ENCODE assay signal across 16 cellular contexts in genomic region chr9:131020388-131020787, GRCh38. TPM values are rescaled to one million over a fixed set of nuclear protein-coding genes. Genes with fewer than 3 reads are reported as not detected.
DNase-seq lines count a peak whose midpoint lies in the region; ATAC-seq and TF ChIP-seq lines count a peak whose summit lies in the region.
"Had no signal": no experiment of that assay in that cellular context is flagged by ENCODE, and none has a peak within 500 bp of the region (broad histone marks: within the 10 kb centered on the region; RNA-seq: fewer than 3 reads in every experiment).

No MANE protein-coding gene starts in this region.

- no peaks in the 10 kb centered on the region for H3K4me1 Mint-ChIP-seq in stimulated activated effector memory CD8-positive, alpha-beta T cell treated with anti-CD3 and anti-CD28 coated beads, Interleukin-12 subunit alpha, Interleukin-12 subunit beta, amount 100 ng/mL, for 72 hours
- H3K4me1 Mint-ChIP-seq in activated CD8-positive, alpha-beta memory T cell treated with anti-CD3 and anti-CD28 coated beads, Interleukin-2, amount 10 ng/mL, durations not matched to agents 7 days and 5 days, result no peaks in the 10 kb centered on the region
- H3K4me1 Mint-ChIP-seq: activated B cell treated with CpG ODN at 0.5 μM for 24 hours had no signal

- ATAC-seq in upper lobe of right lung, result no peak
- no peak for ATAC-seq in stimulated activated effector memory CD8-positive, alpha-beta T cell treated with anti-CD3 and anti-CD28 coated beads, Interleukin-12 subunit alpha, Interleukin-12 subunit beta, amount 100 ng/mL, for 72 hours
- ATAC-seq in GM21515 (IDR thresholded peaks at IDR 0.05; ENCODE audit: unreplicated experiment), result no peak
- no peak for ATAC-seq in activated CD8-positive, alpha-beta memory T cell treated with anti-CD3 and anti-CD28 coated beads, Interleukin-2, amount 10 ng/mL, durations not matched to agents 7 days and 5 days
- ATAC-seq: CD8-positive, alpha-beta T cell; K562; stimulated activated naive CD8-positive, alpha-beta T cell treated with anti-CD3 and anti-CD28 coated beads, Interleukin-15, Interleukin-2, amounts not matched to agents 100 U/mL and 50 U/mL, for 24 hours had no signal

- peak overlapping the region; percentile 61 for H3K27ac ChIP-seq in upper lobe of right lung
- H3K27ac ChIP-seq: psoas muscle had no signal

- H3K27me3 ChIP-seq in kidney epithelial cell (ENCODE audit: control insufficient read depth, insufficient read depth, low read length) (peaks cover 19% of the 10 kb centered on the region), upper lobe of right lung (peaks cover 22% of the 10 kb centered on the region)

- no peaks in the 10 kb centered on the region for H3K36me3 Mint-ChIP-seq in stimulated activated effector memory CD8-positive, alpha-beta T cell treated with anti-CD3 and anti-CD28 coated beads, Interleukin-12 subunit alpha, Interleukin-12 subunit beta, amount 100 ng/mL, for 72 hours
- no peaks in the 10 kb centered on the region for H3K36me3 Mint-ChIP-seq in activated CD8-positive, alpha-beta memory T cell treated with anti-CD3 and anti-CD28 coated beads, Interleukin-2, amount 10 ng/mL, durations not matched to agents 7 days and 5 days
- H3K36me3 Mint-ChIP-seq: CD8-positive, alpha-beta T cell had no signal

- H3K4me1 ChIP-seq in upper lobe of right lung, result no peaks in the 10 kb centered on the region
- H3K4me1 ChIP-seq: psoas muscle had no signal

- TF ChIP-seq CTCF in choroid plexus epithelial cell (conservative IDR thresholded peaks at IDR 0.05; ENCODE audit: low read depth, low read length) (no peak), kidney epithelial cell (IDR thresholded peaks at IDR 0.05; ENCODE audit: insufficient read depth, low read length, poor library complexity, severe bottlenecking) (no peak), upper lobe of right lung (IDR thresholded peaks at IDR 0.05) (no peak)

- DNase-seq in HS-5 (ENCODE audit: low read depth), result peak; percentile 56
- DNase-seq in choroid plexus epithelial cell (ENCODE audit: low read depth), result peak; percentile 75
- peak; percentile 52 for DNase-seq in kidney epithelial cell (ENCODE audit: low read depth)
- no peak for DNase-seq in upper lobe of right lung
- no peak for DNase-seq in stimulated activated effector memory CD8-positive, alpha-beta T cell treated with anti-CD3 and anti-CD28 coated beads, Interleukin-12 subunit alpha, Interleukin-12 subunit beta, amount 100 ng/mL, for 72 hours (ENCODE audit: low spot score in 2 of 2)
- no peak for DNase-seq in activated CD8-positive, alpha-beta memory T cell treated with anti-CD3 and anti-CD28 coated beads, Interleukin-2, amount 10 ng/mL, durations not matched to agents 7 days and 5 days
- DNase-seq: activated B cell treated with CpG ODN at 0.5 μM for 24 hours; CD8-positive, alpha-beta T cell; endodermal cell; NCI-H1930; stimulated activated CD4-positive, alpha-beta T cell treated with anti-CD3 and anti-CD28 coated beads, Interleukin-4, amount 100 ng/mL, for 1 hour; stimulated activated naive CD8-positive, alpha-beta T cell treated with anti-CD3 and anti-CD28 coated beads, Interleukin-15, Interleukin-2, amounts not matched to agents 100 U/mL and 50 U/mL, for 24 hours; SW 1271 had no signal

- intact Hi-C loops in upper lobe of right lung (cut with DNase I), result no loop called here

- H3K36me3 ChIP-seq in kidney epithelial cell (ENCODE audit: control insufficient read depth, insufficient read depth, low read length) (no peaks in the 10 kb centered on the region), upper lobe of right lung (no peaks in the 10 kb centered on the region)

- H3K4me3 ChIP-seq in choroid plexus epithelial cell (ENCODE audit: low read depth, low read length), result no peak overlapping the region
- no peak overlapping the region for H3K4me3 ChIP-seq in kidney epithelial cell (ENCODE audit: low read depth, low read length)
- no peak overlapping the region for H3K4me3 ChIP-seq in upper lobe of right lung
- H3K4me3 ChIP-seq: K562, psoas muscle had no signal

- CTCF ChIA-PET in activated CD8-positive, alpha-beta memory T cell treated with anti-CD3 and anti-CD28 coated beads, Interleukin-2, amount 10 ng/mL, durations not matched to agents 7 days and 5 days (lab: Charles Lee), result interaction anchor here (1.1 to 1.5 kb wide), 2 partner anchors 21 to 26 kb away, joined by 3 to 4 read pairs; no protein-coding TSS in a partner anchor

- H3K9me3 ChIP-seq in upper lobe of right lung, result no peaks in the 10 kb centered on the region
- H3K9me3 ChIP-seq: psoas muscle had no signal

- H3K27me3 Mint-ChIP-seq in activated CD8-positive, alpha-beta memory T cell treated with anti-CD3 and anti-CD28 coated beads, Interleukin-2, amount 10 ng/mL, durations not matched to agents 7 days and 5 days, result peaks cover 16% of the 10 kb centered on the region

- H3K9me3 Mint-ChIP-seq in stimulated activated effector memory CD8-positive, alpha-beta T cell treated with anti-CD3 and anti-CD28 coated beads, Interleukin-12 subunit alpha, Interleukin-12 subunit beta, amount 100 ng/mL, for 72 hours, result no peaks in the 10 kb centered on the region
- no peaks in the 10 kb centered on the region for H3K9me3 Mint-ChIP-seq in activated CD8-positive, alpha-beta memory T cell treated with anti-CD3 and anti-CD28 coated beads, Interleukin-2, amount 10 ng/mL, durations not matched to agents 7 days and 5 days (ENCODE audit: low read depth)
- H3K9me3 Mint-ChIP-seq: activated B cell treated with CpG ODN at 0.5 μM for 24 hours; CD8-positive, alpha-beta T cell; endodermal cell had no signal

- H3K4me3 Mint-ChIP-seq in stimulated activated effector memory CD8-positive, alpha-beta T cell treated with anti-CD3 and anti-CD28 coated beads, Interleukin-12 subunit alpha, Interleukin-12 subunit beta, amount 100 ng/mL, for 72 hours, result no peak overlapping the region
- no peak overlapping the region for H3K4me3 Mint-ChIP-seq in activated CD8-positive, alpha-beta memory T cell treated with anti-CD3 and anti-CD28 coated beads, Interleukin-2, amount 10 ng/mL, durations not matched to agents 7 days and 5 days
- H3K4me3 Mint-ChIP-seq: activated B cell treated with CpG ODN at 0.5 μM for 24 hours; CD8-positive, alpha-beta T cell; endodermal cell had no signal

- no peak overlapping the region for H3K27ac Mint-ChIP-seq in stimulated activated effector memory CD8-positive, alpha-beta T cell treated with anti-CD3 and anti-CD28 coated beads, Interleukin-12 subunit alpha, Interleukin-12 subunit beta, amount 100 ng/mL, for 72 hours
- H3K27ac Mint-ChIP-seq in activated CD8-positive, alpha-beta memory T cell treated with anti-CD3 and anti-CD28 coated beads, Interleukin-2, amount 10 ng/mL, durations not matched to agents 7 days and 5 days, result no peak overlapping the region
- H3K27ac Mint-ChIP-seq: activated B cell treated with CpG ODN at 0.5 μM for 24 hours; CD8-positive, alpha-beta T cell; endodermal cell had no signal

RNA-seq across cellular contexts. Expression of gene LAMC3, which starts 11.4 kb away (rescaled TPM):
- total RNA-seq in kidney epithelial cell (7.5 and 9.7 TPM in 2 replicates), upper lobe of right lung (28.5 TPM)
- total RNA-seq in activated CD8-positive, alpha-beta memory T cell treated with anti-CD3 and anti-CD28 coated beads, Interleukin-2, amount 10 ng/mL, durations not matched to agents 7 days and 5 days, result under 1 TPM in 1 of 2 experiments, not detected in 1; 0.06 TPM
- total RNA-seq: activated B cell treated with CpG ODN at 0.5 μM for 24 hours, K562 had no signal

Comparison
In these comparisons a context has a peak if more than half of its experiments do, and no peak if none do; other contexts are left out.
1. DNase-seq: peak in HS-5 (single experiment), choroid plexus epithelial cell (single experiment) and kidney epithelial cell (single experiment); none in upper lobe of right lung (single experiment), stimulated activated effector memory CD8-positive, alpha-beta T cell treated with anti-CD3 and anti-CD28 coated beads, Interleukin-12 subunit alpha, Interleukin-12 subunit beta, amount 100 ng/mL, for 72 hours (0 of 2) and activated CD8-positive, alpha-beta memory T cell treated with anti-CD3 and anti-CD28 coated beads, Interleukin-2, amount 10 ng/mL, durations not matched to agents 7 days and 5 days (single experiment).